Comparison of ENCODE assay signal across 18 cellular contexts in the genomic region with DNA sequence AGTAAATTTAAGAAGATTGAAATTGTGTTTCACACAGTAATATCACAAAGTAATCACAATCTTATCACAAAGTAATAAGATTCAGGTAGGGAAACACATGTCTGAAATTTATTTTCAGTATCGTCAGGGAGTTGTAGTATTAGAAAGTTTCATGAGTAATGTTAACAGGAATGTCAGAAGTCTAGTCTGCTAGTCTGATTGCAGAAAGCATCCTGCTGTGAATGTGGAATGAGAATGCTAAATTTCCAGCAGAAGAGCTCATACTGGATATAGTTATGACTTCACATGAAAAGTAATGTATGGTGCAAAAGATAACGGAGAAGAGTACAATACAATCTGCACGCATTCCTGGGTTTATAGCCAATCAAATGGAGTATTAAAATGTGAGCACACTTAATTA.
DNase-seq lines count a peak whose midpoint lies in the region; ATAC-seq and TF ChIP-seq lines count a peak whose summit lies in the region.
"Had no signal": no experiment of that assay in that cellular context is flagged by ENCODE, and none has a peak within 500 bp of the region (broad histone marks: within the 10 kb centered on the region; RNA-seq: fewer than 3 reads in every experiment).

No MANE protein-coding gene starts in this region.

- TF ChIP-seq CTCF in progenitor cell of endocrine pancreas (IDR thresholded peaks at IDR 0.05; ENCODE audit: unreplicated experiment) (no peak), stomach (IDR thresholded peaks at IDR 0.05) (no peak)

- peaks cover 33% of the 10 kb centered on the region for H3K4me1 Mint-ChIP-seq in progenitor cell of endocrine pancreas (ENCODE audit: low read depth)

- DNase-seq in LHCN-M2 (ENCODE audit: low read depth) (peak; percentile 7), astrocyte of the hippocampus (ENCODE audit: low read depth, low spot score) (peak; percentile 61), iris pigment epithelial cell (ENCODE audit: low read depth) (peak; percentile 57), progenitor cell of endocrine pancreas (ENCODE audit: low spot score, unreplicated experiment) (no peak), HT-29 (ENCODE audit: low spot score) (no peak), stomach (no peak), T-helper 9 cell (no peak)
- DNase-seq: ACHN, C1 segment of cervical spinal cord, H7, HFFc6, KG1, MV-4-11, NCI-H1417 treated with DMSO at 0.1 percent for 48 hours, NCI-H1930, SJCRH30 had no signal

- H3K4me1 ChIP-seq in stomach: no peaks in the 10 kb centered on the region
- H3K4me1 ChIP-seq: SJCRH30 had no signal

- no peaks in the 10 kb centered on the region for H3K27me3 Mint-ChIP-seq in progenitor cell of endocrine pancreas

- no peak overlapping the region for H3K27ac ChIP-seq in stomach
- H3K27ac ChIP-seq: SJCRH30 had no signal

- no peak for TF ChIP-seq EP300 in stomach (IDR thresholded peaks at IDR 0.05)

- H3K27me3 ChIP-seq in stomach: no peaks in the 10 kb centered on the region
- H3K27me3 ChIP-seq: SJCRH30 had no signal

- no peak for TF ChIP-seq POLR2A in stomach (IDR thresholded peaks at IDR 0.05)

- H3K9me3 ChIP-seq in stomach: no peaks in the 10 kb centered on the region
- H3K9me3 ChIP-seq: SJCRH30 had no signal

- intact Hi-C loops in stomach (cut with DNase I; ENCODE audit: low total_unique reads): no loop called here

- peak overlapping the region; percentile 18 for H3K27ac Mint-ChIP-seq in progenitor cell of endocrine pancreas
- H3K27ac Mint-ChIP-seq: HFFc6 had no signal

- no peak overlapping the region for H3K4me3 Mint-ChIP-seq in progenitor cell of endocrine pancreas (ENCODE audit: low read depth)
- H3K4me3 Mint-ChIP-seq: HFFc6 had no signal

- H3K36me3 Mint-ChIP-seq in progenitor cell of endocrine pancreas (ENCODE audit: insufficient read depth): no peaks in the 10 kb centered on the region

- no peaks in the 10 kb centered on the region for H3K36me3 ChIP-seq in stomach
- H3K36me3 ChIP-seq: SJCRH30 had no signal

- no peak for ATAC-seq in GM18858 (IDR thresholded peaks at IDR 0.05; ENCODE audit: unreplicated experiment)
- ATAC-seq: Panc1 had no signal

- H3K9me3 Mint-ChIP-seq in progenitor cell of endocrine pancreas (ENCODE audit: low read depth): no peaks in the 10 kb centered on the region

- no peak overlapping the region for H3K4me3 ChIP-seq in stomach
- H3K4me3 ChIP-seq: SJCRH30 had no signal

- WGBS in stomach, 5 donors: 52 to 77% (median 67%) methylated on average over 3 of the region's 3 CpGs

Comparison
In these comparisons a context has a peak if more than half of its experiments do, and no peak if none do; other contexts are left out.
1. DNase-seq: peak in LHCN-M2 (single experiment), astrocyte of the hippocampus (single experiment) and iris pigment epithelial cell (single experiment); none in progenitor cell of endocrine pancreas (single experiment), HT-29 (single experiment), stomach (single experiment) and T-helper 9 cell (single experiment).